ENCODE assay signal across 8 cellular contexts in the genomic region with DNA sequence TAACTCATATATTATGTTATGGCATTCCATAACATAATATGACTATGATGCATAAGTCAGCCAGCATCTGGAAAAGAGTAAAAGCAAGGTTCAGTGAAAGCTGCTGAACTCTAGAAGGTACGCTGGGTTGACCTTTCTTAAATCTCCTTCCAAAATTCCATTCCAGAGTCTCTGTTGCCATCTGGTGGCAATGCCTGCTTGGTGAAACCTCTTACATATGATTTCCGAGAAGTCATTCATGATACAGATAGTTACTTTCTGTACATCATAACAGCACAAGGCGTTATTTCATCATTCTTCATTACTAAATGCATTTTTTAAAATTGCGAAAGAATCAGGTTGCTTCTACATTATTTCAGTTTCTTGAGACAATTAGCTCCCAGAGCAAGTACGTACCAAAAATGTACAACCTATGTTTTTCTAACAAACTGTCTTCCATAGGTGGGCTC. TPM values are rescaled to one million over a fixed set of nuclear protein-coding genes. Genes with fewer than 3 reads are reported as not detected.
DNase-seq lines count a peak whose midpoint lies in the region; ATAC-seq and TF ChIP-seq lines count a peak whose summit lies in the region.

No MANE protein-coding gene starts in this region.

- no peaks in the 10 kb centered on the region for H3K36me3 ChIP-seq in mucosa of descending colon (ENCODE audit: low read depth)

- no peaks in the 10 kb centered on the region for H3K27me3 Mint-ChIP-seq in endothelial cell (ENCODE audit: unreplicated experiment)
- H3K27me3 Mint-ChIP-seq in stimulated activated naive B cell treated with anti-CD40 and anti-IgM and Interleukin-4, amounts not matched to agents 10 μg/mL and 1 μg/mL and 100 μg/mL, for 72 hours = no peaks in the 10 kb centered on the region

- no peak overlapping the region for H3K4me3 ChIP-seq in mucosa of descending colon

- intact Hi-C loops in mucosa of descending colon (cut with DNase I, micrococcal nuclease) = loop anchor here in 1 of 2 donors (10.0 kb wide), 1 partner anchor 289 kb away; no protein-coding TSS in a partner anchor

- no peaks in the 10 kb centered on the region for H3K9me3 Mint-ChIP-seq in endothelial cell (ENCODE audit: unreplicated experiment)
- H3K9me3 Mint-ChIP-seq in stimulated activated naive B cell treated with anti-CD40 and anti-IgM and Interleukin-4, amounts not matched to agents 10 μg/mL and 1 μg/mL and 100 μg/mL, for 72 hours = no peaks in the 10 kb centered on the region

- H3K9me3 ChIP-seq in mucosa of descending colon = no peaks in the 10 kb centered on the region

- H3K4me1 Mint-ChIP-seq in endothelial cell (ENCODE audit: unreplicated experiment) = no peaks in the 10 kb centered on the region
- peaks cover 4 to 5% of the 10 kb centered on the region in 2 donors for H3K4me1 Mint-ChIP-seq in stimulated activated naive B cell treated with anti-CD40 and anti-IgM and Interleukin-4, amounts not matched to agents 10 μg/mL and 1 μg/mL and 100 μg/mL, for 72 hours

- peaks cover 7% of the 10 kb centered on the region for H3K4me1 ChIP-seq in mucosa of descending colon (ENCODE audit: low read depth)

- no peak overlapping the region for H3K4me3 Mint-ChIP-seq in endothelial cell (ENCODE audit: unreplicated experiment)
- no peak overlapping the region for H3K4me3 Mint-ChIP-seq in stimulated activated naive B cell treated with anti-CD40 and anti-IgM and Interleukin-4, amounts not matched to agents 10 μg/mL and 1 μg/mL and 100 μg/mL, for 72 hours

- ATAC-seq in mucosa of descending colon (peak; percentile 91), GM19351 (IDR thresholded peaks at IDR 0.05; ENCODE audit: unreplicated experiment) (no peak)
- ATAC-seq in stimulated activated naive B cell treated with anti-CD40 and anti-IgM and Interleukin-4, amounts not matched to agents 10 μg/mL and 1 μg/mL and 100 μg/mL, for 72 hours (replicated peaks) = peak; percentile 70 to 73

- DNase-seq in DMS153 (lab: John Stamatoyannopoulos, UW) (peak; percentile 66), HT1080 (ENCODE audit: low read depth) (peak; percentile 73), NOMO-1 treated with DMSO at 0.1 percent for 48 hours (lab: John Stamatoyannopoulos, UW; ENCODE audit: unreplicated experiment) (peak; percentile 97), endothelial cell (ENCODE audit: low spot score) (peak; percentile 47), mucosa of descending colon (peak in 2 of 3 donors; percentile 39 to 84)
- DNase-seq in activated CD8-positive, alpha-beta memory T cell treated with anti-CD3 and anti-CD28 coated beads for 24 hours = peak; percentile 69
- peak; percentile 22 for DNase-seq in stimulated activated naive B cell treated with anti-CD40 and anti-IgM and Interleukin-4, amounts not matched to agents 10 μg/mL and 1 μg/mL and 100 μg/mL, for 72 hours

- peak; percentile 21 for TF ChIP-seq CTCF in endothelial cell (IDR thresholded peaks at IDR 0.05; ENCODE audit: unreplicated experiment)
- TF ChIP-seq CTCF in mucosa of descending colon (IDR thresholded peaks at IDR 0.05) = peak; percentile 39

- no peak overlapping the region for H3K27ac Mint-ChIP-seq in endothelial cell (ENCODE audit: unreplicated experiment)
- H3K27ac Mint-ChIP-seq in stimulated activated naive B cell treated with anti-CD40 and anti-IgM and Interleukin-4, amounts not matched to agents 10 μg/mL and 1 μg/mL and 100 μg/mL, for 72 hours = no peak overlapping the region

- H3K36me3 Mint-ChIP-seq in endothelial cell (ENCODE audit: low read depth, unreplicated experiment) = no peaks in the 10 kb centered on the region
- no peaks in the 10 kb centered on the region for H3K36me3 Mint-ChIP-seq in stimulated activated naive B cell treated with anti-CD40 and anti-IgM and Interleukin-4, amounts not matched to agents 10 μg/mL and 1 μg/mL and 100 μg/mL, for 72 hours

RNA-seq across cellular contexts. Expression of a gene that starts 7.0 kb away (rescaled TPM):
- total RNA-seq in HT1080 (2014; rRNA removed; shearing (Covaris generic)) = 10.2 and 12.7 TPM in 2 replicates
- 12.1 and 14.8 TPM in 2 replicates for polyA plus RNA-seq in HT1080 (2015; cell fraction: cytosol; rRNA removed)
- polyA plus RNA-seq in HT1080 (2015; cell fraction: nucleus; rRNA removed) = 52.9 and 65.9 TPM in 2 replicates
- total RNA-seq in endothelial cell (ENCODE audit: unreplicated experiment) (26.1 TPM), mucosa of descending colon (10 to 100 TPM; 21.7 to 29.0 (median 25.6) TPM)

Comparison
In these comparisons a context has a peak if more than half of its experiments do, and no peak if none do; other contexts are left out.
1. DNase-seq: peak in every context shown above with its lines; median percentile 97 in NOMO-1 treated with DMSO at 0.1 percent for 48 hours; 73 in HT1080; 69 in activated CD8-positive, alpha-beta memory T cell treated with anti-CD3 and anti-CD28 coated beads for 24 hours; 66 in DMS153; 62 in mucosa of descending colon; 47 in endothelial cell; 22 in stimulated activated naive B cell treated with anti-CD40 and anti-IgM and Interleukin-4, amounts not matched to agents 10 μg/mL and 1 μg/mL and 100 μg/mL, for 72 hours.